17 cellular contexts compared by ENCODE assay signal in genomic region chr16:88595101-88595500, GRCh38. TPM values are rescaled to one million over a fixed set of nuclear protein-coding genes. Genes with fewer than 3 reads are reported as not detected.
DNase-seq lines count a peak whose midpoint lies in the region; ATAC-seq and TF ChIP-seq lines count a peak whose summit lies in the region.
"Had no signal": no experiment of that assay in that cellular context is flagged by ENCODE, and none has a peak within 500 bp of the region (broad histone marks: within the 10 kb centered on the region; RNA-seq: fewer than 3 reads in every experiment).

No MANE protein-coding gene starts in this region.

- TF ChIP-seq CTCF in endodermal cell (conservative IDR thresholded peaks at IDR 0.05) (no peak), spleen (IDR thresholded peaks at IDR 0.05 in 8 of 11, conservative IDR thresholded peaks at IDR 0.05 in 3 of 11) (no peak), gastrocnemius medialis (IDR thresholded peaks at IDR 0.05 in 4 of 5, conservative IDR thresholded peaks at IDR 0.05 in 1 of 5) (no peak)

- WGBS in endodermal cell (ENCODE audit: insufficient coverage in 1 of 2, insufficient read length in 1 of 2), 2 experiments = 92 to 98% methylated on average over 6 of the region's 6 CpGs
- WGBS in spleen, 5 donors = 74 to 85% (median 82%) methylated on average over 6 of the region's 6 CpGs

- H3K9me3 ChIP-seq in endodermal cell (ENCODE audit: control insufficient read depth, low read length) (no peaks in the 10 kb centered on the region), spleen (no peaks in the 10 kb centered on the region), gastrocnemius medialis (no peaks in the 10 kb centered on the region)
- H3K9me3 ChIP-seq: BLaER1 treated with 17β-estradiol and CSF1 and Interleukin-3, amounts not matched to agents 10 nM and 100 nM; Caco-2 had no signal

- H3K9ac ChIP-seq in endodermal cell (ENCODE audit: extremely low read depth, low read length, poor library complexity, severe bottlenecking) = no peak overlapping the region

- H3K36me3 ChIP-seq in endodermal cell (ENCODE audit: control insufficient read depth, insufficient read depth, low read length) (peaks cover 68% of the 10 kb centered on the region), spleen (peaks cover 2 to 82% (median 31%) of the 10 kb centered on the region in 6 donors), gastrocnemius medialis (peaks cover 2 to 23% of the 10 kb centered on the region in 2 donors)

- H3K27ac ChIP-seq in endodermal cell (ENCODE audit: low read depth, low read length) = no peak overlapping the region
- peak overlapping the region in 5 of 8 donors; percentile 13 to 57 (median 33) for H3K27ac ChIP-seq in spleen
- no peak overlapping the region for H3K27ac ChIP-seq in gastrocnemius medialis
- H3K27ac ChIP-seq: HL-60 had no signal

- no peak for TF ChIP-seq POLR2A in spleen (IDR thresholded peaks at IDR 0.05)
- TF ChIP-seq POLR2A in gastrocnemius medialis (IDR thresholded peaks at IDR 0.05) = no peak

- in situ Hi-C loops in gastrocnemius medialis (cut with MboI; ENCODE audit: low sequenced_read_pairs in 4 of 4) = no loop called here

- H3K4me3 ChIP-seq in endodermal cell (ENCODE audit: low read length) = no peak overlapping the region
- H3K4me3 ChIP-seq in spleen = no peak overlapping the region
- H3K4me3 ChIP-seq in gastrocnemius medialis = no peak overlapping the region
- H3K4me3 ChIP-seq: BLaER1 treated with 17β-estradiol and CSF1 and Interleukin-3, amounts not matched to agents 10 nM and 100 nM had no signal

- no peak overlapping the region for H3K4me3 Mint-ChIP-seq in endodermal cell
- H3K4me3 Mint-ChIP-seq: B cell; CD4-positive, alpha-beta T cell; HFFc6 had no signal

- intact Hi-C loops in left ventricle myocardium superior (cut with micrococcal nuclease) = no loop called here
- intact Hi-C loops in Right ventricle myocardium superior (cut with DNase I) = no loop called here
- intact Hi-C loops in spleen (cut with DNase I; ENCODE audit: low total_unique reads) = no loop called here
- intact Hi-C loops in gastrocnemius medialis (cut with DNase I; ENCODE audit: low total_unique reads) = no loop called here

- H3K27me3 ChIP-seq in endodermal cell (ENCODE audit: control insufficient read depth, insufficient read depth, low read length, poor library complexity, severe bottlenecking) (no peaks in the 10 kb centered on the region), spleen (replicated peaks in 1 of 7) (no peaks in the 10 kb centered on the region), gastrocnemius medialis (no peaks in the 10 kb centered on the region)
- H3K27me3 ChIP-seq: BLaER1 treated with 17β-estradiol and CSF1 and Interleukin-3, amounts not matched to agents 10 nM and 100 nM had no signal

- no peaks in the 10 kb centered on the region for H3K27me3 Mint-ChIP-seq in endodermal cell (ENCODE audit: insufficient read depth)
- H3K27me3 Mint-ChIP-seq: B cell; CD4-positive, alpha-beta T cell had no signal

- peak overlapping the region; percentile 19 for H3K27ac Mint-ChIP-seq in endodermal cell
- H3K27ac Mint-ChIP-seq: B cell; CD4-positive, alpha-beta T cell; HFFc6 had no signal

- H3K4me1 Mint-ChIP-seq in endodermal cell = no peaks in the 10 kb centered on the region

- peaks cover 64% of the 10 kb centered on the region for H3K36me3 Mint-ChIP-seq in endodermal cell (ENCODE audit: low read depth)

- DNase-seq in left ventricle myocardium superior (peak; percentile 53), Right ventricle myocardium superior (no peak), endodermal cell (no peak), spleen (no peak), gastrocnemius medialis (no peak), NCI-H2081 (lab: John Stamatoyannopoulos, UW) (no peak)
- DNase-seq: Caco-2; CD4-positive, alpha-beta T cell; GOT3; H7; HFFc6 had no signal

- no peaks in the 10 kb centered on the region for H3K9me3 Mint-ChIP-seq in endodermal cell
- H3K9me3 Mint-ChIP-seq: CD4-positive, alpha-beta T cell; HFFc6 had no signal

- ATAC-seq in left ventricle myocardium superior (peak; percentile 22), Right ventricle myocardium superior (ENCODE audit: poor library complexity) (no peak), gastrocnemius medialis (no peak)
- ATAC-seq: HCT116 had no signal

- H3K4me1 ChIP-seq in endodermal cell (ENCODE audit: control insufficient read depth, insufficient read depth, low read length) = no peaks in the 10 kb centered on the region
- peaks cover 7 to 91% (median 52%) of the 10 kb centered on the region in 6 donors for H3K4me1 ChIP-seq in spleen
- H3K4me1 ChIP-seq in gastrocnemius medialis = peaks cover 0 to 6% of the 10 kb centered on the region in 2 donors

RNA-seq across cellular contexts. Expression of gene ZC3H18, which starts 24.9 kb away (rescaled TPM):
- total RNA-seq in left ventricle myocardium superior = 23.9 TPM
- 23.5 TPM for total RNA-seq in Right ventricle myocardium superior
- 10 to 100 TPM; 75.4 to 76.6 TPM for total RNA-seq in endodermal cell
- polyA plus RNA-seq in endodermal cell (2013, experiment 1 of 2) = 68.2 TPM
- 57.8 TPM for polyA plus RNA-seq in endodermal cell (2013, experiment 2 of 2)
- 10 to 100 TPM; 24.1 to 65.2 (median 53.6) TPM for total RNA-seq in spleen
- 10 to 100 TPM; 18.0 to 29.3 (median 18.3) TPM for polyA plus RNA-seq in spleen
- total RNA-seq in gastrocnemius medialis = 10 to 100 TPM; 10.9 to 20.5 (median 18.4) TPM

RNA-seq across cellular contexts. Expression of gene IL17C, which starts 43.3 kb away (rescaled TPM):
- total RNA-seq in left ventricle myocardium superior (not detected), Right ventricle myocardium superior (not detected), endodermal cell (not detected), spleen (1 to 10 TPM in 1 of 7 donors, under 1 TPM in 1, not detected in 5; 0.82 to 1.2 TPM), gastrocnemius medialis (not detected)
- polyA plus RNA-seq in endodermal cell (2013, experiment 1 of 2) = not detected
- not detected for polyA plus RNA-seq in endodermal cell (2013, experiment 2 of 2)
- polyA plus RNA-seq in spleen = under 1 TPM; 0.39 to 0.64 (median 0.47) TPM
- total RNA-seq: A172, Caco-2, HFFc6, HT1080 had no signal

RNA-seq across cellular contexts. Expression of gene CYBA, which starts 55.8 kb away (rescaled TPM):
- total RNA-seq in left ventricle myocardium superior (48.6 TPM), Right ventricle myocardium superior (53.7 TPM), endodermal cell (100 to 1,000 TPM; 188 to 220 TPM), spleen (100 to 1,000 TPM; 557 to 820 (median 628) TPM), gastrocnemius medialis (10 to 100 TPM in 3 of 4 donors, 1 to 10 TPM in 1; 5.1 to 33.2 (median 28.7) TPM)
- polyA plus RNA-seq in endodermal cell (2013, experiment 1 of 2) = 63.0 TPM
- 54.6 TPM for polyA plus RNA-seq in endodermal cell (2013, experiment 2 of 2)
- 100 to 1,000 TPM; 649 to 925 (median 917) TPM for polyA plus RNA-seq in spleen

Comparison
In these comparisons a context has a peak if more than half of its experiments do, and no peak if none do; other contexts are left out.
1. H3K27ac ChIP-seq: peak in spleen (5 of 8); none in endodermal cell (single experiment) and gastrocnemius medialis (0 of 4).